Comparison of ENCODE assay signal across 32 cellular contexts in genomic region chr7:123729217-123729578, GRCh38.
"Had no signal": no experiment of that assay in that cellular context is flagged by ENCODE, and none has a peak within 500 bp of the region (broad histone marks: within the 10 kb centered on the region; RNA-seq: fewer than 3 reads in every experiment).

No MANE protein-coding gene starts in this region.

- DNase-seq: Karpas-422, Kasumi-1, MG63, MM.1S, MV-4-11, NCI-H1048, NCI-H1092, NCI-H1092 treated with DMSO at 0.1 percent for 48 hours, NCI-H1105, NCI-H1105 treated with DMSO at 0.1 percent for 48 hours, NCI-H1417, NCI-H1417 treated with DMSO at 0.1 percent for 48 hours, NCI-H1436, NCI-H1436 treated with DMSO at 0.1 percent for 48 hours, NCI-H146, NCI-H1694, NCI-H1694 treated with DMSO at 0.1 percent for 48 hours, NCI-H187, NCI-H187 treated with DMSO at 0.1 percent for 48 hours, NCI-H2029, NCI-H2029 treated with DMSO at 0.1 percent for 48 hours, NCI-H2081 treated with DMSO at 0.1 percent for 48 hours, NCI-H2107, NCI-H2171, NCI-H2171 treated with DMSO at 0.1 percent for 48 hours, NCI-H2227 treated with DMSO at 0.1 percent for 48 hours, NCI-H226, NCI-H345, NCI-H446, NCI-H446 treated with DMSO at 0.1 percent for 48 hours, NCI-H510A, NCI-H510A treated with DMSO at 0.1 percent for 48 hours had no signal

- H3K36me3 ChIP-seq: MG63 had no signal

- H3K9me3 ChIP-seq: MG63 had no signal

- H3K27me3 ChIP-seq: MG63 had no signal

- H3K4me3 ChIP-seq: MG63 had no signal
